17 cellular contexts compared by ENCODE assay signal in genomic region chr15:26503998-26504397, GRCh38.
DNase-seq lines count a peak whose midpoint lies in the region; ATAC-seq, FAIRE-seq and TF ChIP-seq lines count a peak whose summit lies in the region.
"Had no signal": no experiment of that assay in that cellular context is flagged by ENCODE, and none has a peak within 500 bp of the region (broad histone marks: within the 10 kb centered on the region; RNA-seq: fewer than 3 reads in every experiment).

No MANE protein-coding gene starts in this region.

- H2BK12ac ChIP-seq in neuronal stem cell (ENCODE audit: low read length) = no peak overlapping the region

- H3K9ac ChIP-seq in HepG2 (ENCODE audit: insufficient read depth, low read depth, low read length) (no peak overlapping the region), neuronal stem cell (ENCODE audit: low read depth, low read length, poor library complexity) (no peak overlapping the region)

- CTCF ChIA-PET in HepG2 (lab: Yijun Ruan, JAX; ENCODE audit: low intra/inter-chr PET ratio, low total read pairs) = no interaction called here

- H3K18ac ChIP-seq in neuronal stem cell (ENCODE audit: low read length) = no peak overlapping the region

- H4K91ac ChIP-seq in neuronal stem cell (ENCODE audit: low read depth, low read length, poor library complexity) = no peak overlapping the region

- H3K79me2 ChIP-seq in HepG2 (ENCODE audit: insufficient read depth, low read length) = no peaks in the 10 kb centered on the region

- no peaks in the 10 kb centered on the region for H3K36me3 Mint-ChIP-seq in chondrocyte (ENCODE audit: low read depth)
- peaks cover 0 to 3% (median 0%) of the 10 kb centered on the region in 3 donors for H3K36me3 Mint-ChIP-seq in immature natural killer cell

- H3K79me1 ChIP-seq in neuronal stem cell (ENCODE audit: low read depth, low read length) = no peaks in the 10 kb centered on the region

- no TSS peak for BruUV-seq in HepG2 (replicated peaks; lab: Mats Ljungman, UMichigan)

- H3K4me1 ChIP-seq in HepG2 (ENCODE audit: insufficient read depth, low read length) = no peaks in the 10 kb centered on the region
- no peaks in the 10 kb centered on the region for H3K4me1 ChIP-seq in right lobe of liver
- no peaks in the 10 kb centered on the region for H3K4me1 ChIP-seq in SJCRH30
- H3K4me1 ChIP-seq in neuronal stem cell (ENCODE audit: control insufficient read depth in 2 of 2, insufficient read depth in 1 of 2, low read depth in 1 of 2, low read length in 2 of 2) = no peaks in the 10 kb centered on the region
- no peaks in the 10 kb centered on the region for H3K4me1 ChIP-seq in HAP-1

- H2AK5ac ChIP-seq in neuronal stem cell (ENCODE audit: low read depth, low read length) = no peak overlapping the region

- H2BK15ac ChIP-seq in neuronal stem cell (ENCODE audit: low read length) = no peak overlapping the region

- no peak overlapping the region for H3K23ac ChIP-seq in neuronal stem cell (ENCODE audit: low read depth, low read length, poor library complexity)

- H3K4me3 ChIP-seq in HepG2 (replicated peaks in 1 of 3; ENCODE audit: insufficient read depth in 1 of 3, low read depth in 2 of 3, low read length in 3 of 3) (no peak overlapping the region), right lobe of liver (no peak overlapping the region), SJCRH30 (no peak overlapping the region), neuronal stem cell (ENCODE audit: low read length in 2 of 2) (no peak overlapping the region), HAP-1 (no peak overlapping the region)

- H3K4ac ChIP-seq in neuronal stem cell (ENCODE audit: low read length) = no peak overlapping the region

- H3K4me3 Mint-ChIP-seq in chondrocyte (ENCODE audit: unreplicated experiment) (no peak overlapping the region), immature natural killer cell (no peak overlapping the region)
- H3K4me3 Mint-ChIP-seq: B cell; CD4-positive, alpha-beta T cell had no signal

- H3K27me3 ChIP-seq in HepG2 (ENCODE audit: control insufficient read depth in 1 of 2, insufficient read depth in 2 of 2, low read length in 2 of 2) (no peaks in the 10 kb centered on the region), right lobe of liver (no peaks in the 10 kb centered on the region), SJCRH30 (no peaks in the 10 kb centered on the region), neuronal stem cell (ENCODE audit: control insufficient read depth in 3 of 3, insufficient read depth in 3 of 3, low read depth in 1 of 3, low read length in 3 of 3) (no peaks in the 10 kb centered on the region), HAP-1 (ENCODE audit: low read depth) (no peaks in the 10 kb centered on the region)

- no peaks in the 10 kb centered on the region for H3K36me3 ChIP-seq in HepG2 (replicated peaks in 1 of 2; ENCODE audit: control insufficient read depth in 1 of 2, insufficient read depth in 2 of 2, low read length in 2 of 2)
- no peaks in the 10 kb centered on the region for H3K36me3 ChIP-seq in right lobe of liver
- H3K36me3 ChIP-seq in SJCRH30 = no peaks in the 10 kb centered on the region
- no peaks in the 10 kb centered on the region for H3K36me3 ChIP-seq in neuronal stem cell (replicated peaks in 1 of 2; ENCODE audit: control insufficient read depth in 2 of 2, insufficient read depth in 2 of 2, low read length in 2 of 2)
- H3K36me3 ChIP-seq in HAP-1 (replicated peaks) = no peaks in the 10 kb centered on the region

- TF ChIP-seq POLR2A in HepG2 (IDR thresholded peaks at IDR 0.05; ENCODE audit: insufficient read depth in 1 of 2, low read depth in 2 of 2, low read length in 2 of 2) (no peak), right lobe of liver (IDR thresholded peaks at IDR 0.05) (no peak)

- H2BK5ac ChIP-seq in neuronal stem cell (ENCODE audit: low read length) = no peak overlapping the region

- POLR2A ChIA-PET in HepG2 (lab: Yijun Ruan, JAX) = no interaction called here

- H2BK120ac ChIP-seq in neuronal stem cell (ENCODE audit: low read depth, low read length) = no peak overlapping the region

- H4K8ac ChIP-seq in neuronal stem cell (ENCODE audit: low read depth, low read length) = no peak overlapping the region

- peaks cover 8% of the 10 kb centered on the region for H3K9me3 Mint-ChIP-seq in chondrocyte (ENCODE audit: low read depth)
- H3K9me3 Mint-ChIP-seq in immature natural killer cell = peaks cover 10 to 52% (median 27%) of the 10 kb centered on the region in 6 donors

- H3K27ac ChIP-seq in HepG2 (ENCODE audit: extremely low read length, insufficient read depth, low read length) (no peak overlapping the region), right lobe of liver (no peak overlapping the region), SJCRH30 (no peak overlapping the region), epithelial cell of prostate (no peak overlapping the region), neuronal stem cell (replicated peaks; ENCODE audit: low read length) (no peak overlapping the region)

- TF ChIP-seq RAD21 in HepG2 (CRISPR knock-in tag; IDR thresholded peaks at IDR 0.05) = no peak

- H3K4me1 Mint-ChIP-seq in chondrocyte (ENCODE audit: low read depth) (no peaks in the 10 kb centered on the region), immature natural killer cell (no peaks in the 10 kb centered on the region)
- H3K4me1 Mint-ChIP-seq: B cell had no signal

- H3K4me2 ChIP-seq in HepG2 (ENCODE audit: low read depth, low read length) = no peak overlapping the region
- H3K4me2 ChIP-seq in neuronal stem cell (ENCODE audit: insufficient read depth, low read length, poor library complexity, severe bottlenecking) = no peak overlapping the region

- in situ Hi-C loops in HepG2 (cut with HindIII; ENCODE audit: extremely low pct_ligation_motif_present, low pct_unique_long_range_greater_than_20kb) = no loop called here
- in situ Hi-C loops in HAP-1 (cut with MboI; ENCODE audit: low sequenced_read_pairs) = no loop called here

- ATAC-seq in HepG2 (no peak), right lobe of liver (no peak)

- no peaks in the 10 kb centered on the region for H3K27me3 Mint-ChIP-seq in chondrocyte (ENCODE audit: low read depth)
- H3K27me3 Mint-ChIP-seq in immature natural killer cell (ENCODE audit: low read depth in 3 of 3) = no peaks in the 10 kb centered on the region
- H3K27me3 Mint-ChIP-seq: B cell; CD4-positive, alpha-beta T cell had no signal

- FAIRE-seq in HepG2 (lab: Jason Lieb, UNC) = no peak
- FAIRE-seq: GM19239, H1 had no signal

- intact Hi-C loops in HepG2 (cut with micrococcal nuclease; ENCODE audit: unreplicated experiment) = no loop called here
- intact Hi-C loops in right lobe of liver (cut with DNase I) = no loop called here

- no peaks in the 10 kb centered on the region for H4K20me1 ChIP-seq in HepG2 (ENCODE audit: insufficient read depth, low read length)

- H2AFZ ChIP-seq in HepG2 (ENCODE audit: low read length) (no peak overlapping the region), neuronal stem cell (ENCODE audit: low read length) (no peak overlapping the region)

- H3K27ac Mint-ChIP-seq in chondrocyte (ENCODE audit: unreplicated experiment) = no peak overlapping the region
- no peak overlapping the region for H3K27ac Mint-ChIP-seq in immature natural killer cell
- H3K27ac Mint-ChIP-seq: B cell; CD4-positive, alpha-beta T cell had no signal

- TF ChIP-seq EP300 in HepG2 (IDR thresholded peaks at IDR 0.05; ENCODE audit: low read depth in 2 of 2, low read length in 2 of 2) = no peak
- no peak for TF ChIP-seq EP300 in HepG2 (CRISPR knock-in tag; IDR thresholded peaks at IDR 0.05; ENCODE audit: borderline replicate concordance)

- H3K9me3 ChIP-seq in HepG2 (ENCODE audit: low read length) (peaks cover 94% of the 10 kb centered on the region), right lobe of liver (no peaks in the 10 kb centered on the region), SJCRH30 (replicated peaks) (no peaks in the 10 kb centered on the region), neuronal stem cell (replicated peaks in 1 of 2; ENCODE audit: control insufficient read depth in 2 of 2, insufficient read depth in 1 of 2, low read depth in 1 of 2, low read length in 2 of 2) (no peaks in the 10 kb centered on the region), HAP-1 (no peaks in the 10 kb centered on the region)

- peak overlapping the region; percentile 10 for H3K14ac ChIP-seq in neuronal stem cell (ENCODE audit: low read length)

- TF ChIP-seq CTCF in HepG2 (CRISPR knock-in tag; IDR thresholded peaks at IDR 0.05) (no peak), right lobe of liver (IDR thresholded peaks at IDR 0.05) (no peak), chondrocyte (IDR thresholded peaks at IDR 0.05) (no peak)

- DNase-seq in HepG2 (ENCODE audit: low spot score) (no peak), right lobe of liver (no peak), SJCRH30 (peak; percentile 14 to 33), epithelial cell of prostate (ENCODE audit: low read depth, low spot score) (peak; percentile 2), neuronal stem cell (ENCODE audit: low spot score) (no peak), chondrocyte (ENCODE audit: low spot score) (no peak), immature natural killer cell (no peak), HAP-1 (ENCODE audit: low spot score in 2 of 2) (no peak)
- DNase-seq: C1 segment of cervical spinal cord; CD4-positive, alpha-beta T cell; DND-41; GF-D8; HCEC 1CT; IMR-90 had no signal

TF ChIP-seq in HepG2, 621 proteins besides CTCF, POLR2A, EP300 and RAD21:
- TF ChIP-seq CREB1 (IDR thresholded peaks at IDR 0.05) (peak; percentile 56; the same call in 1 of the 2 replicates), CREB1 (CRISPR knock-in tag; IDR thresholded peaks at IDR 0.05) (no peak), ZHX1 (CRISPR knock-in tag; IDR thresholded peaks at IDR 0.05; ENCODE audit: low read depth) (no peak)
TF ChIP-seq in HepG2: peak in this region for 1.

Comparison
In these comparisons a context has a peak if more than half of its experiments do, and no peak if none do; other contexts are left out.
1. DNase-seq: peak in SJCRH30 (2 of 2) and epithelial cell of prostate (single experiment); none in HepG2 (single experiment), right lobe of liver (0 of 3), neuronal stem cell (single experiment), chondrocyte (single experiment), immature natural killer cell (0 of 3) and HAP-1 (0 of 2).